25 cellular contexts compared by ENCODE assay signal in genomic region chr1:38208720-38209632, GRCh38.
A peak's percentile ranks its signal among the peaks of the same experiment; 100 is the strongest.
DNase-seq lines count a peak whose midpoint lies in the region; ATAC-seq, FAIRE-seq and TF ChIP-seq lines count a peak whose summit lies in the region.
"Had no signal": no experiment of that assay in that cellular context is flagged by ENCODE, and none has a peak within 500 bp of the region (broad histone marks: within the 10 kb centered on the region; RNA-seq: fewer than 3 reads in every experiment).

No MANE protein-coding gene starts in this region.

- no peaks in the 10 kb centered on the region for H3K9me3 ChIP-seq in BLaER1
- H3K9me3 ChIP-seq: lower lobe of right lung, psoas muscle, tibial nerve had no signal

- TF ChIP-seq CTCF in GM12864 (IDR thresholded peaks at IDR 0.05; ENCODE audit: low read depth, low read length, missing control alignments), result peak; percentile 13
- no peak for TF ChIP-seq CTCF in bronchial epithelial cell (IDR thresholded peaks at IDR 0.05; ENCODE audit: insufficient read depth, low read length, severe bottlenecking)

- H3K36me3 ChIP-seq in BLaER1 (no peaks in the 10 kb centered on the region), bronchial epithelial cell (ENCODE audit: control insufficient read depth, insufficient read depth, low read length) (no peaks in the 10 kb centered on the region)
- H3K36me3 ChIP-seq: lower lobe of right lung, tibial nerve had no signal

- peak; percentile 87 for FAIRE-seq in bronchial epithelial cell (lab: Jason Lieb, UNC)
- FAIRE-seq: frontal cortex had no signal

- no peak overlapping the region for H3K9ac ChIP-seq in BLaER1

- H3K27me3 ChIP-seq in BLaER1 (no peaks in the 10 kb centered on the region), bronchial epithelial cell (ENCODE audit: control insufficient read depth, insufficient read depth, low read length) (no peaks in the 10 kb centered on the region)
- H3K27me3 ChIP-seq: tibial nerve had no signal

- DNase-seq in GM12864 (ENCODE audit: low read depth) (no peak), NCI-H1694 treated with DMSO at 0.1 percent for 48 hours (lab: John Stamatoyannopoulos, UW) (peak; percentile 39), bronchial epithelial cell (ENCODE audit: low read depth) (no peak), SHP77 treated with DMSO at 0.1 percent for 48 hours (lab: John Stamatoyannopoulos, UW) (no peak), AG20443 (ENCODE audit: low spot score) (no peak)
- DNase-seq in stimulated activated CD4-positive, alpha-beta T cell treated with anti-CD3 and anti-CD28 coated beads, Interleukin-1b, Interleukin-23, amount 100 ng/mL, for 48 hours, result no peak
- DNase-seq: activated CD4-positive, alpha-beta memory T cell treated with anti-CD3 and anti-CD28 coated beads, Interleukin-2, amount 10 ng/mL, durations not matched to agents 7 days and 5 days; activated CD4-positive, CD25-positive, alpha-beta regulatory T cell; activated naive CD4-positive, alpha-beta T cell treated with anti-CD3 and anti-CD28 coated beads, Interleukin-2, amount 50 U/mL, for 16 hours; activated T-cell treated with anti-CD3 and anti-CD28 coated beads, Interleukin-2, amount 50 U/mL, for 48 hours; anterior cingulate cortex; CD8-positive, alpha-beta T cell; central memory CD4-positive, alpha-beta T cell; erythroblast; islet precursor cell; lower lobe of right lung; NCI-H526 treated with DMSO at 0.1 percent for 48 hours; psoas muscle had no signal

- no peak overlapping the region for H3K27ac ChIP-seq in BLaER1
- H3K27ac ChIP-seq: lower lobe of right lung, psoas muscle, SK-N-MC, tibial nerve had no signal

- ATAC-seq in HG02610 (IDR thresholded peaks at IDR 0.05; ENCODE audit: unreplicated experiment), result no peak
- ATAC-seq: CD8-positive, alpha-beta T cell; GM23338; Panc1; psoas muscle had no signal

- peaks cover 26% of the 10 kb centered on the region for H3K4me1 ChIP-seq in BLaER1
- H3K4me1 ChIP-seq: lower lobe of right lung, psoas muscle, tibial nerve had no signal

- peak overlapping the region; percentile 41 for H3K4me2 ChIP-seq in BLaER1
- H3K4me2 ChIP-seq: GM23338 had no signal

- H4K20me1 ChIP-seq in BLaER1, result no peaks in the 10 kb centered on the region

- H3K4me3 ChIP-seq in BLaER1 (no peak overlapping the region), GM12864 (ENCODE audit: low read depth, low read length) (no peak overlapping the region), bronchial epithelial cell (ENCODE audit: low read depth, low read length) (no peak overlapping the region)
- H3K4me3 ChIP-seq: GM23338, lower lobe of right lung, psoas muscle, SK-N-MC, tibial nerve had no signal
